Comparison of ENCODE assay signal across 16 cellular contexts in the genomic region with DNA sequence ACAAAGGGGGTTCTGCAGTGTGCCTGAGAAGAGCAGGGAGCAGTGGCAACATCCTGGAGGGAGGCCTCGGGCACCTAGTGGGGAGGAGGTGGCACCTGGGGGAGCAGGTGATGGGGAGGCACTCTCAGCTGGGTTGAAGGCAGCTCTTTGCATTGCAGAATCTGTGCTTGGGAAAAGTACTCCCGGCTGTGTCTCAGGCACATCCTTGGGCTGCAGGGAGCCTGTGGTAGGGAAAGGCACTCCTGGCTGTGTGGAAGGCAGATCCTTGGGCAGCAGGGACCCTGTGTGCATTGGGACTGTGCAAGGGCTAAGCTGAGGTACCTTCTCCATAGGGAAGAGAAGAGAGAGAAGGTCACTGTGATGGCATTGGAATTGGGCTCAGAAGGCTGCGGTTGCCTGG. TPM values are rescaled to one million over a fixed set of nuclear protein-coding genes. Genes with fewer than 3 reads are reported as not detected.
DNase-seq lines count a peak whose midpoint lies in the region; ATAC-seq and TF ChIP-seq lines count a peak whose summit lies in the region.
"Had no signal": no experiment of that assay in that cellular context is flagged by ENCODE, and none has a peak within 500 bp of the region (broad histone marks: within the 10 kb centered on the region; RNA-seq: fewer than 3 reads in every experiment).

No MANE protein-coding gene starts in this region.

- peak; percentile 0 for DNase-seq in activated naive CD4-positive, alpha-beta T cell treated with Interleukin-2 at 50 U/mL for 16 hours
- DNase-seq in activated naive CD4-positive, alpha-beta T cell treated with anti-CD3 and anti-CD28 coated beads for 36 hours = no peak
- peak; percentile 11 for DNase-seq in RWPE2 (ENCODE audit: low spot score)
- DNase-seq in neuronal stem cell (ENCODE audit: low spot score) = no peak
- peak; percentile 32 for DNase-seq in ureter (ENCODE audit: low spot score)
- DNase-seq in stimulated activated naive CD4-positive, alpha-beta T cell (lab: John Stamatoyannopoulos, UW) = no peak
- DNase-seq: DMS79 treated with DMSO at 0.1 percent for 48 hours, Karpas-422, NCI-H1417, NCI-H1930, NCI-H2171 treated with DMSO at 0.1 percent for 48 hours, NCI-H82 had no signal

- no peaks in the 10 kb centered on the region for H3K27me3 Mint-ChIP-seq in activated naive CD4-positive, alpha-beta T cell treated with anti-CD3 and anti-CD28 coated beads for 36 hours (ENCODE audit: low read depth)
- H3K27me3 Mint-ChIP-seq: CD4-positive, alpha-beta T cell had no signal

- CTCF ChIA-PET in activated naive CD4-positive, alpha-beta T cell treated with anti-CD3 and anti-CD28 coated beads for 36 hours (lab: Charles Lee) = interaction anchor here (0.7 to 2.0 kb wide), 3 partner anchors 22 to 358 kb away, joined by 3 to 4 read pairs (median 3); no protein-coding TSS in a partner anchor

- H2BK5ac ChIP-seq in neuronal stem cell (ENCODE audit: low read length) = peak overlapping the region; percentile 27

- no peak overlapping the region for H4K91ac ChIP-seq in neuronal stem cell (ENCODE audit: low read depth, low read length, poor library complexity)

- no peak overlapping the region for H3K27ac ChIP-seq in RWPE2 (ENCODE audit: poor library complexity, severe bottlenecking)
- no peak overlapping the region for H3K27ac ChIP-seq in neuronal stem cell (replicated peaks; ENCODE audit: low read length)

- H3K79me1 ChIP-seq in neuronal stem cell (ENCODE audit: low read depth, low read length) = no peaks in the 10 kb centered on the region

- peak overlapping the region; percentile 1 for H3K14ac ChIP-seq in neuronal stem cell (ENCODE audit: low read length)

- no peak overlapping the region for H3K4ac ChIP-seq in neuronal stem cell (ENCODE audit: low read length)

- no CpG with 5 or more reads among the region's 3 CpGs for WGBS in neuronal stem cell (ENCODE audit: extremely low coverage in 2 of 2, insufficient read length in 2 of 2, insufficient replicate concordance in 1 of 2), 2 donors

- peak overlapping the region; percentile 20 for H3K18ac ChIP-seq in neuronal stem cell (ENCODE audit: low read length)

- H3K4me1 ChIP-seq in RWPE2 (ENCODE audit: insufficient read depth, poor library complexity, severe bottlenecking) (no peaks in the 10 kb centered on the region), neuronal stem cell (ENCODE audit: control insufficient read depth in 2 of 2, insufficient read depth in 1 of 2, low read depth in 1 of 2, low read length in 2 of 2) (no peaks in the 10 kb centered on the region)

- H3K4me2 ChIP-seq in neuronal stem cell (ENCODE audit: insufficient read depth, low read length, poor library complexity, severe bottlenecking) = no peak overlapping the region

- no peak overlapping the region for H3K4me3 Mint-ChIP-seq in activated naive CD4-positive, alpha-beta T cell treated with anti-CD3 and anti-CD28 coated beads for 36 hours
- H3K4me3 Mint-ChIP-seq: CD4-positive, alpha-beta T cell had no signal

- H3K9me3 ChIP-seq in RWPE2 (ENCODE audit: severe bottlenecking) (no peaks in the 10 kb centered on the region), neuronal stem cell (replicated peaks in 1 of 2; ENCODE audit: control insufficient read depth in 2 of 2, insufficient read depth in 1 of 2, low read depth in 1 of 2, low read length in 2 of 2) (no peaks in the 10 kb centered on the region)

- no peaks in the 10 kb centered on the region for H3K36me3 ChIP-seq in RWPE2 (ENCODE audit: low read depth)
- no peaks in the 10 kb centered on the region for H3K36me3 ChIP-seq in neuronal stem cell (replicated peaks in 1 of 2; ENCODE audit: control insufficient read depth in 2 of 2, insufficient read depth in 2 of 2, low read length in 2 of 2)

- H3K9ac ChIP-seq in neuronal stem cell (ENCODE audit: low read depth, low read length, poor library complexity) = no peak overlapping the region

- intact Hi-C loops in activated naive CD4-positive, alpha-beta T cell treated with anti-CD3 and anti-CD28 coated beads for 36 hours (cut with micrococcal nuclease) = no loop called here

- no peak for TF ChIP-seq CTCF in RWPE2 (IDR thresholded peaks at IDR 0.05; ENCODE audit: poor library complexity, severe bottlenecking)

- peaks cover 15% of the 10 kb centered on the region for H3K36me3 Mint-ChIP-seq in activated naive CD4-positive, alpha-beta T cell treated with anti-CD3 and anti-CD28 coated beads for 36 hours (ENCODE audit: low read depth)

- peaks cover 8% of the 10 kb centered on the region for H3K9me3 Mint-ChIP-seq in activated naive CD4-positive, alpha-beta T cell treated with anti-CD3 and anti-CD28 coated beads for 36 hours

- no peak overlapping the region for H2AK5ac ChIP-seq in neuronal stem cell (ENCODE audit: low read depth, low read length)

- ATAC-seq in RWPE2 (ENCODE audit: low read depth) (no peak), HG03139 (IDR thresholded peaks at IDR 0.05; ENCODE audit: unreplicated experiment) (no peak)
- ATAC-seq: HCT116 had no signal

- H3K4me3 ChIP-seq in RWPE2 (ENCODE audit: severe bottlenecking) (no peak overlapping the region), neuronal stem cell (ENCODE audit: low read length in 2 of 2) (no peak overlapping the region)

- no peak overlapping the region for H4K8ac ChIP-seq in neuronal stem cell (ENCODE audit: low read depth, low read length)

- H2BK15ac ChIP-seq in neuronal stem cell (ENCODE audit: low read length) = no peak overlapping the region

- H3K27me3 ChIP-seq in RWPE2 (ENCODE audit: insufficient read depth, poor library complexity, severe bottlenecking) (no peaks in the 10 kb centered on the region), neuronal stem cell (ENCODE audit: control insufficient read depth in 3 of 3, insufficient read depth in 3 of 3, low read depth in 1 of 3, low read length in 3 of 3) (no peaks in the 10 kb centered on the region)

- no peak overlapping the region for H2AFZ ChIP-seq in neuronal stem cell (ENCODE audit: low read length)

- no peak overlapping the region for H2BK120ac ChIP-seq in neuronal stem cell (ENCODE audit: low read depth, low read length)

- H3K27ac Mint-ChIP-seq in activated naive CD4-positive, alpha-beta T cell treated with anti-CD3 and anti-CD28 coated beads for 36 hours = no peak overlapping the region

- H2BK12ac ChIP-seq in neuronal stem cell (ENCODE audit: low read length) = no peak overlapping the region

- no peak overlapping the region for H3K23ac ChIP-seq in neuronal stem cell (ENCODE audit: low read depth, low read length, poor library complexity)

- peaks cover 7% of the 10 kb centered on the region for H3K4me1 Mint-ChIP-seq in activated naive CD4-positive, alpha-beta T cell treated with anti-CD3 and anti-CD28 coated beads for 36 hours (ENCODE audit: low read depth)

RNA-seq across cellular contexts. Expression of a gene that starts 52.8 kb away (rescaled TPM):
- not detected for total RNA-seq in activated naive CD4-positive, alpha-beta T cell treated with anti-CD3 and anti-CD28 coated beads for 36 hours
- not detected for polyA plus RNA-seq in neuronal stem cell (2013, experiment 1 of 2)
- polyA plus RNA-seq in neuronal stem cell (2013, experiment 2 of 2) = not detected
- total RNA-seq in ureter = not detected
- total RNA-seq: CD4-positive, alpha-beta T cell; NCI-H460 had no signal

Comparison
In these comparisons a context has a peak if more than half of its experiments do, and no peak if none do; other contexts are left out.
1. DNase-seq: peak in activated naive CD4-positive, alpha-beta T cell treated with Interleukin-2 at 50 U/mL for 16 hours (single experiment), RWPE2 (single experiment) and ureter (single experiment); none in activated naive CD4-positive, alpha-beta T cell treated with anti-CD3 and anti-CD28 coated beads for 36 hours (single experiment), neuronal stem cell (single experiment) and stimulated activated naive CD4-positive, alpha-beta T cell (0 of 6).